Comparison of ENCODE assay signal across 22 cellular contexts in genomic region chr9:20500101-20500500, GRCh38.
"Had no signal": no experiment of that assay in that cellular context is flagged by ENCODE, and none has a peak within 500 bp of the region (broad histone marks: within the 10 kb centered on the region; RNA-seq: fewer than 3 reads in every experiment).

No MANE protein-coding gene starts in this region.

- FAIRE-seq: endothelial cell of umbilical vein, frontal cortex, islet of Langerhans, keratinocyte had no signal

- H3K27ac ChIP-seq: colonic mucosa, esophagus muscularis mucosa, foreskin keratinocyte, gastroesophageal sphincter, heart right ventricle, left lung, lower lobe of right lung had no signal

- ATAC-seq: foreskin keratinocyte, gastroesophageal sphincter, heart right ventricle, left cardiac atrium, left lung, left ventricle myocardium superior, lower lobe of right lung, mucosa of descending colon had no signal

- DNase-seq: colonic mucosa; cortex of kidney; effector CD4-positive, alpha-beta T cell; effector memory CD4-positive, alpha-beta T cell; foreskin keratinocyte; head of caudate nucleus; heart right ventricle; hippocampal formation; left cardiac atrium; left lung; left ventricle myocardium superior; lower lobe of right lung; mesenchymal stem cell; mucosa of descending colon had no signal

- H3K4me1 ChIP-seq: colonic mucosa, foreskin keratinocyte, left lung, lower lobe of right lung had no signal

- H3K4me3 ChIP-seq: colonic mucosa, esophagus muscularis mucosa, gastroesophageal sphincter, heart right ventricle, left lung, lower lobe of right lung, mucosa of descending colon had no signal

- H3K27ac Mint-ChIP-seq: dendritic cell treated with granulocyte-macrophage colony-stimulating factor and Interleukin-4, amounts not matched to agents 40 ng/mL and 50 ng/mL, for 4 days; mesothelial cell of epicardium had no signal

- H3K9me3 ChIP-seq: colonic mucosa, esophagus muscularis mucosa, gastroesophageal sphincter, left lung, lower lobe of right lung, mucosa of descending colon had no signal

- H3K36me3 ChIP-seq: colonic mucosa, esophagus muscularis mucosa, gastroesophageal sphincter, heart right ventricle, left lung, lower lobe of right lung had no signal

- H3K27me3 Mint-ChIP-seq: dendritic cell treated with granulocyte-macrophage colony-stimulating factor and Interleukin-4, amounts not matched to agents 40 ng/mL and 50 ng/mL, for 4 days had no signal

- H3K4me3 Mint-ChIP-seq: dendritic cell treated with granulocyte-macrophage colony-stimulating factor and Interleukin-4, amounts not matched to agents 40 ng/mL and 50 ng/mL, for 4 days; mesothelial cell of epicardium had no signal

- H3K27me3 ChIP-seq: colonic mucosa, esophagus muscularis mucosa, foreskin keratinocyte, gastroesophageal sphincter, heart right ventricle, left lung had no signal

- H3K9me3 Mint-ChIP-seq: dendritic cell treated with granulocyte-macrophage colony-stimulating factor and Interleukin-4, amounts not matched to agents 40 ng/mL and 50 ng/mL, for 4 days had no signal
